In the genomic region with DNA sequence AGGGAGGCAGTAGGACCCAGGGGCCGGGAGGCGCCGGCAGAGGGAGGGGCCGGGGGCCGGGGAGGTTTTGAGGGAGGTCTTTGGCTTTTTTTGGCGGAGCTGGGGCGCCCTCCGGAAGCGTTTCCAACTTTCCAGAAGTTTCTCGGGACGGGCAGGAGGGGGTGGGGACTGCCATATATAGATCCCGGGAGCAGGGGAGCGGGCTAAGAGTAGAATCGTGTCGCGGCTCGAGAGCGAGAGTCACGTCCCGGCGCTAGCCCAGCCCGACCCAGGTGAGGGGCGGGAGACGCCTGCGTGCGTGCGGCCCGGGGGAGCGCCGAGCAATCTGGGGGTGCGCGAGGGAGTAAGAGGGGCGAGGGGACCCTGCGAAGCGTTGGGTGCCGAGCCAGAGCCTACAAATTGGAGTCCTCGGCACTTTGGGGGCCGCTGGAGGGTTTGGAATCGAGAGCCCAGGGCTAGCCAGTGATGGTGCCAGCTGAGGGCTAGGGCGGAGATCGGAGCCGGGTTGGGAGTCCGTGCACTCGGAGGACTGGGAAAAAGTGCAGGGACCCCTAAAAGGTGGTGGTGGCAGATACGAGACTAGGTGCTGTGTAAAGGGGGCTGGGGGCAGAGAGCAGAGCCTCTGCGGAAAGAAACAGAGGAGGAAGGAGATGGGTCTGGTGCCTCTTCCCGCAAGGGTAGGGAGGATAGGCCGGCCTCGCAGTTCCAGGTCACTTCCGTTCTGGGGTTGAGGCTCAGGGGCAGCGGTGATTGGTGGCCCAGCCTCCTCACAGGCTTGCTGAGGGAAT, we compare ENCODE assay signal across 8 cellular contexts. TPM values are rescaled to one million over a fixed set of nuclear protein-coding genes. Genes with fewer than 3 reads are reported as not detected.
DNase-seq lines count a peak whose midpoint lies in the region; ATAC-seq and TF ChIP-seq lines count a peak whose summit lies in the region.

A gene (plus strand): TSS at position 206 of the 788 bp plus-strand sequence. CDS start 4,097 bp downstream, outside the sequence.

- intact Hi-C loops in Caco-2 (cut with micrococcal nuclease; ENCODE audit: unreplicated experiment): loop anchor here (1.0 kb wide), 3 partner anchors 15 to 71 kb away; no protein-coding TSS in a partner anchor

- H3K4me1 ChIP-seq in Caco-2: peaks cover 71% of the 10 kb centered on the region

- BruUV-seq in Caco-2 (replicated peaks; lab: Mats Ljungman, UMichigan): TSS peak; percentile 61

- H3K9me3 ChIP-seq in Caco-2: no peaks in the 10 kb centered on the region

- H3K36me3 Mint-ChIP-seq in Caco-2 (ENCODE audit: insufficient read depth, unreplicated experiment) (peaks cover 52% of the 10 kb centered on the region), IgD-negative memory B cell (no peaks in the 10 kb centered on the region)
- H3K36me3 Mint-ChIP-seq in natural killer cell treated with Interleukin-12 subunit alpha and Interleukin-12 subunit beta and Interleukin-15 and Interleukin-18, amount 100 ng/mL, for 72 hours: no peaks in the 10 kb centered on the region

- DNase-seq in Caco-2 (peak; percentile 92), SHP77 treated with DMSO at 0.1 percent for 48 hours (lab: John Stamatoyannopoulos, UW) (peak; percentile 75), fibroblast of the aortic adventitia (ENCODE audit: low read depth) (peak; percentile 94), stromal cell of bone marrow (ENCODE audit: low read depth) (peak; percentile 81)
- peak; percentile 46 for DNase-seq in activated effector memory CD4-positive, alpha-beta T cell treated with Interleukin-2 at 50 U/mL for 16 hours
- peak; percentile 83 for DNase-seq in natural killer cell treated with Interleukin-12 subunit alpha and Interleukin-12 subunit beta and Interleukin-15 and Interleukin-18, amount 100 ng/mL, for 72 hours (ENCODE audit: low spot score)

- no peak for TF ChIP-seq CTCF in Caco-2 (IDR thresholded peaks at IDR 0.05; ENCODE audit: insufficient read depth in 1 of 2, low read depth in 1 of 2, low read length in 1 of 2, severe bottlenecking in 1 of 2, unreplicated experiment in 1 of 2)
- no peak for TF ChIP-seq CTCF in fibroblast of the aortic adventitia (IDR thresholded peaks at IDR 0.05; ENCODE audit: insufficient read depth, low read length)

- H3K4me3 Mint-ChIP-seq in Caco-2 (ENCODE audit: unreplicated experiment): peak within 1 kb of the TSS; percentile 93
- peak within 1 kb of the TSS; percentile 81 to 95 (median 92) for H3K4me3 Mint-ChIP-seq in IgD-negative memory B cell
- H3K4me3 Mint-ChIP-seq in natural killer cell treated with Interleukin-12 subunit alpha and Interleukin-12 subunit beta and Interleukin-15 and Interleukin-18, amount 100 ng/mL, for 72 hours: peak within 1 kb of the TSS; percentile 99

- peaks cover 7% of the 10 kb centered on the region for H3K36me3 ChIP-seq in Caco-2 (ENCODE audit: control insufficient read depth, insufficient read depth, low read length)

- ATAC-seq in GM21526 (IDR thresholded peaks at IDR 0.05; ENCODE audit: low FRiP score, unreplicated experiment): peak; percentile 64
- peak; percentile 88 to 90 for ATAC-seq in natural killer cell treated with Interleukin-12 subunit alpha and Interleukin-12 subunit beta and Interleukin-15 and Interleukin-18, amount 100 ng/mL, for 72 hours

- no peaks in the 10 kb centered on the region for H3K9me3 Mint-ChIP-seq in Caco-2 (ENCODE audit: unreplicated experiment)
- H3K9me3 Mint-ChIP-seq in IgD-negative memory B cell: no peaks in the 10 kb centered on the region
- H3K9me3 Mint-ChIP-seq in natural killer cell treated with Interleukin-12 subunit alpha and Interleukin-12 subunit beta and Interleukin-15 and Interleukin-18, amount 100 ng/mL, for 72 hours: no peaks in the 10 kb centered on the region

- POLR2A ChIA-PET in Caco-2 (lab: Charles Lee): interaction anchor here (0.6 to 2.3 kb wide), 14 partner anchors 8 to 246 kb away, joined by 3 to 17 read pairs (median 4); no protein-coding TSS in a partner anchor

- H3K27ac Mint-ChIP-seq in Caco-2 (ENCODE audit: unreplicated experiment) (peak within 1 kb of the TSS; percentile 95), IgD-negative memory B cell (peak within 1 kb of the TSS; percentile 5 to 88 (median 73))
- H3K27ac Mint-ChIP-seq in natural killer cell treated with Interleukin-12 subunit alpha and Interleukin-12 subunit beta and Interleukin-15 and Interleukin-18, amount 100 ng/mL, for 72 hours: peak within 1 kb of the TSS; percentile 93 to 97

- no peaks in the 10 kb centered on the region for H3K27me3 ChIP-seq in Caco-2 (replicated peaks; ENCODE audit: control insufficient read depth, insufficient read depth, low read length)

- H3K27me3 Mint-ChIP-seq in Caco-2 (ENCODE audit: insufficient read depth, unreplicated experiment) (no peaks in the 10 kb centered on the region), IgD-negative memory B cell (peaks cover 11% of the 10 kb centered on the region)
- peaks cover 0 to 3% of the 10 kb centered on the region in 2 donors for H3K27me3 Mint-ChIP-seq in natural killer cell treated with Interleukin-12 subunit alpha and Interleukin-12 subunit beta and Interleukin-15 and Interleukin-18, amount 100 ng/mL, for 72 hours

- peaks cover 44% of the 10 kb centered on the region for H3K4me1 Mint-ChIP-seq in Caco-2 (ENCODE audit: low read depth, unreplicated experiment)
- H3K4me1 Mint-ChIP-seq in IgD-negative memory B cell: peaks cover 5 to 14% (median 7%) of the 10 kb centered on the region in 3 donors
- peaks cover 14 to 29% of the 10 kb centered on the region in 2 donors for H3K4me1 Mint-ChIP-seq in natural killer cell treated with Interleukin-12 subunit alpha and Interleukin-12 subunit beta and Interleukin-15 and Interleukin-18, amount 100 ng/mL, for 72 hours (ENCODE audit: low read depth in 2 of 2)

- H3K4me3 ChIP-seq in Caco-2 (ENCODE audit: low read depth, low read length): peak within 1 kb of the TSS; percentile 51
- H3K4me3 ChIP-seq in fibroblast of the aortic adventitia (ENCODE audit: low read depth, low read length): peak within 1 kb of the TSS; percentile 100

- CTCF ChIA-PET in Caco-2 (lab: Charles Lee): interaction anchor here (0.5 to 1.9 kb wide), 12 partner anchors 9 to 757 kb away, joined by 3 to 7 read pairs (median 3); no protein-coding TSS in a partner anchor

RNA-seq across cellular contexts. Expression of the gene that starts here (rescaled TPM):
- 481 and 528 TPM in 2 replicates for total RNA-seq in Caco-2 (2022)
- polyA plus RNA-seq in IgD-negative memory B cell: 1.8 TPM
- 374 and 497 TPM in 2 replicates for total RNA-seq in fibroblast of the aortic adventitia (ENCODE audit: low replicate concordance)
- total RNA-seq in natural killer cell treated with Interleukin-12 subunit alpha and Interleukin-12 subunit beta and Interleukin-15 and Interleukin-18, amount 100 ng/mL, for 72 hours: 1 to 10 TPM; 4.4 to 6.4 TPM

Comparison
In these comparisons a context has a peak if more than half of its experiments do, and no peak if none do; other contexts are left out.
1. Peak in every context shown above with its lines: DNase-seq, ATAC-seq and H3K4me3 ChIP-seq.
2. RNA of the gene that starts here (total RNA-seq): 374 to 497 TPM in fibroblast of the aortic adventitia and 481 to 528 TPM in Caco-2; 4.4 to 6.4 TPM in natural killer cell treated with Interleukin-12 subunit alpha and Interleukin-12 subunit beta and Interleukin-15 and Interleukin-18, amount 100 ng/mL, for 72 hours; every median in the first group is over 10 times any median in the second.